20 cellular contexts compared by ENCODE assay signal in the genomic region with DNA sequence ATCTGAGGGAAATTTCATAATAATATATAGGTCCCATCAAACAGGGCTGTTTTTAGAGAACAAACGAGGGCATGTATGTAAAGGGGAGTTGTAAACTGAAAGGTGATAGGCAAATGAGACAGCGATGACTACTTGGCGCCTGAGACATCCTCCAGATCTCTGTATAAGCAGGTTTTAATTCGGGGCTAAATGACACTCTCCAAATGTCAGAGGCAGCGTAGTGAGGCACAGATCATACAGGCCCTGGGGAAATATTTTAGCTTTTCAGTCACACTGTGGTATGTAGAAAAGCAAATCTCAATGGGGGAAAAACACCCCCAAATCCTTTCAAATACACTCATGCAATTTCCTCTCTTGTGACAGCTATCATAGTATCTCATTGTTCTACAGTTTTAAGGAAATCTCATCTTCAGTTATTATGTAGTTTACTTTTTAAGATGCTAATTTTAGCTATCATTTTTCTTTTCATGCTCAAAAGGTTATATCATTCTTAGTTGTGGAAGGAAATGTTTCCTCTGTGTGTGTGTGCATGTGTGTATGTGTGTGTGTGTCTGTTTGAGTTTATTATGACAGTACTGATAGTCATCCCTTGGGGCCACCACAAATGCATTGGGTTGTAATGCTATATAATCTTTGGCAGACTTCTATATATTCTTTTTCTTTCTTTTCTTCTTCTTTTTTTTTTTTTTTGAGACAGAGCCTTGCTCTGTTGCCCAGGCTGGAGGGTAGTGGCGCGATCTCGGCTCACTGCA. TPM values are rescaled to one million over a fixed set of nuclear protein-coding genes. Genes with fewer than 3 reads are reported as not detected.
DNase-seq lines count a peak whose midpoint lies in the region; ATAC-seq and TF ChIP-seq lines count a peak whose summit lies in the region.
"Had no signal": no experiment of that assay in that cellular context is flagged by ENCODE, and none has a peak within 500 bp of the region (broad histone marks: within the 10 kb centered on the region; RNA-seq: fewer than 3 reads in every experiment).

No MANE protein-coding gene starts in this region.

- no peak overlapping the region for H2AFZ ChIP-seq in mammary epithelial cell (ENCODE audit: low read depth, low read length)
- H2AFZ ChIP-seq: GM23248 had no signal

- H3K27me3 ChIP-seq in adipocyte (replicated peaks; ENCODE audit: control insufficient read depth, insufficient read depth, low read length) (no peaks in the 10 kb centered on the region), mammary epithelial cell (ENCODE audit: insufficient read depth, low read length) (peaks cover 2% of the 10 kb centered on the region)

- H3K79me2 ChIP-seq in mammary epithelial cell (ENCODE audit: insufficient read depth, low read length): no peaks in the 10 kb centered on the region

- no peak overlapping the region for H3K4me3 Mint-ChIP-seq in activated T-cell treated with anti-CD3 and anti-CD28 coated beads, Interleukin-2, amount 50 U/mL, for 4 hours
- H3K4me3 Mint-ChIP-seq in stimulated activated naive CD8-positive, alpha-beta T cell treated with anti-CD3 and anti-CD28 coated beads, Interleukin-15, amount 100 ng/mL, for 72 hours: no peak overlapping the region
- H3K4me3 Mint-ChIP-seq in HFFc6: no peak overlapping the region
- H3K4me3 Mint-ChIP-seq: CD14-positive monocyte had no signal

- dilution Hi-C loops in mammary epithelial cell (cut with HindIII; ENCODE audit: low sequenced_read_pairs): no loop called here

- H3K36me3 ChIP-seq in adipocyte (ENCODE audit: control insufficient read depth, insufficient read depth, low read length, severe bottlenecking) (peaks cover 4% of the 10 kb centered on the region), mammary epithelial cell (ENCODE audit: insufficient read depth, low read length) (no peaks in the 10 kb centered on the region)

- peaks cover 9% of the 10 kb centered on the region for H3K4me1 Mint-ChIP-seq in activated T-cell treated with anti-CD3 and anti-CD28 coated beads, Interleukin-2, amount 50 U/mL, for 4 hours (ENCODE audit: low read depth)
- peaks cover 20% of the 10 kb centered on the region for H3K4me1 Mint-ChIP-seq in stimulated activated naive CD8-positive, alpha-beta T cell treated with anti-CD3 and anti-CD28 coated beads, Interleukin-15, amount 100 ng/mL, for 72 hours
- H3K4me1 Mint-ChIP-seq in HFFc6 (ENCODE audit: low read depth): no peaks in the 10 kb centered on the region
- H3K4me1 Mint-ChIP-seq: CD14-positive monocyte had no signal

- no peaks in the 10 kb centered on the region for H4K20me1 ChIP-seq in mammary epithelial cell (ENCODE audit: insufficient read depth, low read length)

- no peaks in the 10 kb centered on the region for H3K4me1 ChIP-seq in adipocyte (ENCODE audit: control insufficient read depth, insufficient read depth, low read length)
- H3K4me1 ChIP-seq in mammary epithelial cell (ENCODE audit: insufficient read depth, low read length): no peaks in the 10 kb centered on the region

- no peaks in the 10 kb centered on the region for H3K36me3 Mint-ChIP-seq in activated T-cell treated with anti-CD3 and anti-CD28 coated beads, Interleukin-2, amount 50 U/mL, for 4 hours (ENCODE audit: insufficient read depth)
- no peaks in the 10 kb centered on the region for H3K36me3 Mint-ChIP-seq in HFFc6 (ENCODE audit: low read depth)
- H3K36me3 Mint-ChIP-seq: CD14-positive monocyte had no signal

- no peak for DNase-seq in activated T-cell treated with anti-CD3 and anti-CD28 coated beads, Interleukin-2, amount 50 U/mL, for 4 hours
- no peak for DNase-seq in activated T-cell treated with anti-CD3 and anti-CD28 coated beads, Interleukin-2, amount 50 U/mL, for 48 hours
- DNase-seq in EL: peak; percentile 18
- DNase-seq in adipocyte (ENCODE audit: low read depth): peak; percentile 1
- no peak for DNase-seq in stimulated activated naive CD8-positive, alpha-beta T cell treated with anti-CD3 and anti-CD28 coated beads, Interleukin-15, amount 100 ng/mL, for 72 hours
- DNase-seq in HFFc6: no peak
- no peak for DNase-seq in stimulated activated CD8-positive, alpha-beta memory T cell treated with anti-CD3 and anti-CD28 coated beads, Interleukin-4, amount 100 ng/mL, for 48 hours
- DNase-seq in mammary epithelial cell: no peak
- DNase-seq: DMS53; GM23248; NCI-H1930; NCI-H2171; NCI-H446; NCI-H69; NK-92 treated with Interleukin-12 subunit alpha and Interleukin-12 subunit beta, amount 100 ng/mL, for 24 hours; OCI-M1; RPMI8226; SIG-M5 had no signal

- H3K27me3 Mint-ChIP-seq in activated T-cell treated with anti-CD3 and anti-CD28 coated beads, Interleukin-2, amount 50 U/mL, for 4 hours (ENCODE audit: low read depth): no peaks in the 10 kb centered on the region
- H3K27me3 Mint-ChIP-seq in stimulated activated naive CD8-positive, alpha-beta T cell treated with anti-CD3 and anti-CD28 coated beads, Interleukin-15, amount 100 ng/mL, for 72 hours: no peaks in the 10 kb centered on the region
- H3K27me3 Mint-ChIP-seq in HFFc6 (ENCODE audit: insufficient read depth): peaks cover 10% of the 10 kb centered on the region

- 65% methylated on average over 5 of the region's 8 CpGs for WGBS in mammary epithelial cell (ENCODE audit: low coverage, missing lambda C conversion rate)

- ATAC-seq in activated T-cell treated with anti-CD3 and anti-CD28 coated beads, Interleukin-2, amount 50 U/mL, for 4 hours: peak; percentile 56 to 74
- peak; percentile 45 for ATAC-seq in stimulated activated naive CD8-positive, alpha-beta T cell treated with anti-CD3 and anti-CD28 coated beads, Interleukin-15, amount 100 ng/mL, for 72 hours
- ATAC-seq: HCT116 had no signal

- in situ Hi-C loops in mammary epithelial cell (cut with MboI; ENCODE audit: low sequenced_read_pairs in 2 of 2): no loop called here

- H3K9ac ChIP-seq in adipocyte (ENCODE audit: low read length) (no peak overlapping the region), mammary epithelial cell (ENCODE audit: insufficient read depth, low read length) (no peak overlapping the region)
- H3K9ac ChIP-seq: GM23248 had no signal

- H3K9me3 Mint-ChIP-seq in activated T-cell treated with anti-CD3 and anti-CD28 coated beads, Interleukin-2, amount 50 U/mL, for 4 hours: no peaks in the 10 kb centered on the region
- H3K9me3 Mint-ChIP-seq in stimulated activated naive CD8-positive, alpha-beta T cell treated with anti-CD3 and anti-CD28 coated beads, Interleukin-15, amount 100 ng/mL, for 72 hours: no peaks in the 10 kb centered on the region
- H3K9me3 Mint-ChIP-seq in HFFc6: no peaks in the 10 kb centered on the region

- no peak overlapping the region for H3K27ac ChIP-seq in mammary epithelial cell (ENCODE audit: insufficient read depth, low read depth, low read length)
- H3K27ac ChIP-seq: GM23248 had no signal

- CTCF ChIA-PET in mammary epithelial cell (lab: Charles Lee; ENCODE audit: low non-redundant PET): no interaction called here

- no TSS peak for BruUV-seq in mammary epithelial cell (replicated peaks; lab: Mats Ljungman, UMichigan)

- peak overlapping the region in 1 of 2 donors; percentile 17 for H3K27ac Mint-ChIP-seq in stimulated activated naive CD8-positive, alpha-beta T cell treated with anti-CD3 and anti-CD28 coated beads, Interleukin-15, amount 100 ng/mL, for 72 hours
- no peak overlapping the region for H3K27ac Mint-ChIP-seq in HFFc6

- intact Hi-C loops in mammary epithelial cell (cut with micrococcal nuclease): no loop called here

- no peak for TF ChIP-seq CTCF in HFFc6 (IDR thresholded peaks at IDR 0.05)
- TF ChIP-seq CTCF in mammary epithelial cell (conservative IDR thresholded peaks at IDR 0.05 in 1 of 2, IDR thresholded peaks at IDR 0.05 in 1 of 2; ENCODE audit: extremely low read depth in 1 of 2, insufficient read depth in 1 of 2, low read depth in 1 of 2, low read length in 2 of 2): no peak

- H3K4me2 ChIP-seq in mammary epithelial cell (ENCODE audit: insufficient read depth, low read depth, low read length): no peak overlapping the region

- no peak overlapping the region for H3K4me3 ChIP-seq in adipocyte (ENCODE audit: low read length)
- H3K4me3 ChIP-seq in mammary epithelial cell (replicated peaks in 1 of 3; ENCODE audit: insufficient read depth in 1 of 3, low read depth in 2 of 3, low read length in 3 of 3): no peak overlapping the region
- H3K4me3 ChIP-seq: GM23248 had no signal

- H3K9me3 ChIP-seq in adipocyte (ENCODE audit: control insufficient read depth, low read length) (no peaks in the 10 kb centered on the region), mammary epithelial cell (replicated peaks; ENCODE audit: insufficient read depth, low read length) (no peaks in the 10 kb centered on the region)

RNA-seq across cellular contexts. Expression of gene TPRG1, which starts 1.1 kb away (rescaled TPM):
- total RNA-seq in activated T-cell treated with anti-CD3 and anti-CD28 coated beads, Interleukin-2, amount 50 U/mL, for 4 hours: 10 to 100 TPM in 1 of 3 donors, 1 to 10 TPM in 2; 6.2 to 10.6 (median 7.4) TPM
- total RNA-seq in HFFc6 (2021; fragmentation: NEBNext Ultra II Directional; extraction: Animal tissue kit (Norgen Biotek cat#: 25700)): not detected
- 1 to 10 TPM in 1 of 2 donors, under 1 TPM in 1; 0.73 to 3.0 TPM for total RNA-seq in mammary epithelial cell
- 1.00 TPM for polyA plus RNA-seq in mammary epithelial cell
- not detected for polyA minus RNA-seq in mammary epithelial cell
- total RNA-seq: GM23248 had no signal
- polyA plus RNA-seq: GM23248 had no signal

Comparison
In these comparisons a context has a peak if more than half of its experiments do, and no peak if none do; other contexts are left out.
1. DNase-seq: peak in EL (single experiment) and adipocyte (single experiment); none in activated T-cell treated with anti-CD3 and anti-CD28 coated beads, Interleukin-2, amount 50 U/mL, for 4 hours (single experiment), activated T-cell treated with anti-CD3 and anti-CD28 coated beads, Interleukin-2, amount 50 U/mL, for 48 hours (0 of 2), stimulated activated naive CD8-positive, alpha-beta T cell treated with anti-CD3 and anti-CD28 coated beads, Interleukin-15, amount 100 ng/mL, for 72 hours (0 of 2), HFFc6 (single experiment), stimulated activated CD8-positive, alpha-beta memory T cell treated with anti-CD3 and anti-CD28 coated beads, Interleukin-4, amount 100 ng/mL, for 48 hours (single experiment) and mammary epithelial cell (single experiment).